Comparison of ENCODE assay signal across 2 cellular contexts in the genomic region with DNA sequence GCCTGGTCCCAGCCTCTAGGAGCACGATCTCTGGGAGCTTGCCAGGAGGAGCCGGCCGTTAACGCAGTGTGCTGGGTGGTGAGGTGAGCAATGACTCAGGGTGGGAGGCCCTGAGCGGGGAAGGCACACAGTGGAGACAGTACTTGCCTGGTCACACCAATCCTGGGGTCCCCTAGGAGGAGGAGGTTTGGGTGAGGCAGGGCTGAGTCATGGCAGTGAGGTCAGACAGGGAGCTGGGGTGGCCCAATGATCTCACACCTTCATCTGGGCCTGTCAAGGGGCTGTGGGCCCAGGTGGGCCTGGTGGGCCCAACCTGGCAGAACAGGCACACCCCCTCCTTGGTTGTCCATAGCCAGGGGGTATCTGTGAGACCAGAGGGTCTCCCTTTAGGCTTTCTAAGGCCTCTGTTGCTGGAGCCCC.
TF ChIP-seq lines count a peak whose summit lies in the region.

No MANE protein-coding gene starts in this region.

TF ChIP-seq in A549, 52 proteins besides CTCF, POLR2A, EP300 and RAD21:
- TF ChIP-seq, protein P1, sequence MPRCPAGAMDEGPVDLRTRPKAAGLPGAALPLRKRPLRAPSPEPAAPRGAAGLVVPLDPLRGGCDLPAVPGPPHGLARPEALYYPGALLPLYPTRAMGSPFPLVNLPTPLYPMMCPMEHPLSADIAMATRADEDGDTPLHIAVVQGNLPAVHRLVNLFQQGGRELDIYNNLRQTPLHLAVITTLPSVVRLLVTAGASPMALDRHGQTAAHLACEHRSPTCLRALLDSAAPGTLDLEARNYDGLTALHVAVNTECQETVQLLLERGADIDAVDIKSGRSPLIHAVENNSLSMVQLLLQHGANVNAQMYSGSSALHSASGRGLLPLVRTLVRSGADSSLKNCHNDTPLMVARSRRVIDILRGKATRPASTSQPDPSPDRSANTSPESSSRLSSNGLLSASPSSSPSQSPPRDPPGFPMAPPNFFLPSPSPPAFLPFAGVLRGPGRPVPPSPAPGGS (IDR thresholded peaks at IDR 0.05): no peak
- TF ChIP-seq CHD4 (IDR thresholded peaks at IDR 0.05; ENCODE audit: borderline replicate concordance): no peak
- TF ChIP-seq NPAS2 (CRISPR knock-in tag; IDR thresholded peaks at IDR 0.05; ENCODE audit: borderline replicate concordance): no peak
- TF ChIP-seq CEBPB (IDR thresholded peaks at IDR 0.05): no peak
- TF ChIP-seq, protein P2, sequence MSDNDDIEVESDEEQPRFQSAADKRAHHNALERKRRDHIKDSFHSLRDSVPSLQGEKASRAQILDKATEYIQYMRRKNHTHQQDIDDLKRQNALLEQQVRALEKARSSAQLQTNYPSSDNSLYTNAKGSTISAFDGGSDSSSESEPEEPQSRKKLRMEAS (IDR thresholded peaks at IDR 0.05): peak; percentile 51; the same call in 1 of the 2 replicates
- TF ChIP-seq HEYL (CRISPR knock-in tag; IDR thresholded peaks at IDR 0.05): no peak
- no peak for TF ChIP-seq EHMT2 (IDR thresholded peaks at IDR 0.05; ENCODE audit: low read depth)
- TF ChIP-seq BHLHE40 (IDR thresholded peaks at IDR 0.05; ENCODE audit: low read depth, low read length): no peak
- TF ChIP-seq ZFP36 (IDR thresholded peaks at IDR 0.05; ENCODE audit: borderline replicate concordance, partially characterized antibody): peak; percentile 30
- no peak for TF ChIP-seq RNF2 (IDR thresholded peaks at IDR 0.05; ENCODE audit: borderline replicate concordance, low read depth)
- no peak for TF ChIP-seq JUN (IDR thresholded peaks at IDR 0.05)
- no peak for TF ChIP-seq ZNF302 (CRISPR knock-in tag; IDR thresholded peaks at IDR 0.05)
- TF ChIP-seq CBX8 (IDR thresholded peaks at IDR 0.05): no peak
- TF ChIP-seq EHF (CRISPR knock-in tag; IDR thresholded peaks at IDR 0.05): no peak
- peak; percentile 50 for TF ChIP-seq JUNB (IDR thresholded peaks at IDR 0.05)
- no peak for TF ChIP-seq KDM1A (IDR thresholded peaks at IDR 0.05; ENCODE audit: low read depth)
- TF ChIP-seq ESRRA (IDR thresholded peaks at IDR 0.05; ENCODE audit: borderline replicate concordance, low read length): no peak
- peak; percentile 14 for TF ChIP-seq MAFK (IDR thresholded peaks at IDR 0.05; ENCODE audit: partially characterized antibody)
- no peak for TF ChIP-seq TFCP2L1 (CRISPR knock-in tag; IDR thresholded peaks at IDR 0.05)
- TF ChIP-seq KDM5A (IDR thresholded peaks at IDR 0.05): no peak
- TF ChIP-seq CBX2 (IDR thresholded peaks at IDR 0.05; ENCODE audit: borderline replicate concordance, low read depth): no peak
- TF ChIP-seq NR3C1 (IDR thresholded peaks at IDR 0.05): no peak
- TF ChIP-seq MAZ (IDR thresholded peaks at IDR 0.05; ENCODE audit: borderline replicate concordance, low read depth, low read length): no peak
- TF ChIP-seq POLR2AphosphoS2 (conservative IDR thresholded peaks at IDR 0.05; ENCODE audit: low read length): no peak
- peak; percentile 57 for TF ChIP-seq FOSL2 (IDR thresholded peaks at IDR 0.05)
- TF ChIP-seq FOSL2 (CRISPR knock-in tag; IDR thresholded peaks at IDR 0.05): peak; percentile 73
- no peak for TF ChIP-seq FOSB (CRISPR knock-in tag; IDR thresholded peaks at IDR 0.05)

TF ChIP-seq in HepG2, 621 proteins besides CTCF, POLR2A, EP300 and RAD21:
- TF ChIP-seq TOPORS (CRISPR knock-in tag; IDR thresholded peaks at IDR 0.05) (no peak), ZSCAN21 (CRISPR knock-in tag; IDR thresholded peaks at IDR 0.05; ENCODE audit: borderline replicate concordance) (no peak), ZMAT3 (CRISPR knock-in tag; conservative IDR thresholded peaks at IDR 0.05) (no peak)
- TF ChIP-seq, protein P3, sequence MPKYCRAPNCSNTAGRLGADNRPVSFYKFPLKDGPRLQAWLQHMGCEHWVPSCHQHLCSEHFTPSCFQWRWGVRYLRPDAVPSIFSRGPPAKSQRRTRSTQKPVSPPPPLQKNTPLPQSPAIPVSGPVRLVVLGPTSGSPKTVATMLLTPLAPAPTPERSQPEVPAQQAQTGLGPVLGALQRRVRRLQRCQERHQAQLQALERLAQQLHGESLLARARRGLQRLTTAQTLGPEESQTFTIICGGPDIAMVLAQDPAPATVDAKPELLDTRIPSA (CRISPR knock-in tag; IDR thresholded peaks at IDR 0.05; ENCODE audit: borderline replicate concordance): no peak
